ENCODE assay signal across 20 cellular contexts in the genomic region with DNA sequence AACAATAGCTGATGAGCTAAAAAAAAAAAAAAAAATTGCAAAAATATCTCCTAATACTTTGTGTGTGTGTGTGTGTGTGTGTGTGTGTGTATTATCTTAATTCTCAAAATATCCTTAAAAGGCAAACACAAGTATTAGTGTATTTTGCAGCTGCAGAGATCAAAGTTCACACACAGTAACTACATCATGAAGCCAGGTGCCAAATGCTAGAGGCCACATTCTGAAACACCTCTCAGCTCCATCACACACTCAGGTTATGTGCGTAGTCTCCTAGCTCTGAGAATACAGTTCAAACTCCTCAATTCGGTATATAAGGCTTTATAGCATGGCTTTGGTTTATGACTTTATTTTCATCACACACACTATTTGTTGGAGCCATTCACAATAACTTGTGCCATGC. TPM values are rescaled to one million over a fixed set of nuclear protein-coding genes. Genes with fewer than 3 reads are reported as not detected.
A peak's percentile ranks its signal among the peaks of the same experiment; 100 is the strongest.
DNase-seq lines count a peak whose midpoint lies in the region; ATAC-seq, FAIRE-seq and TF ChIP-seq lines count a peak whose summit lies in the region.
"Had no signal": no experiment of that assay in that cellular context is flagged by ENCODE, and none has a peak within 500 bp of the region (broad histone marks: within the 10 kb centered on the region; RNA-seq: fewer than 3 reads in every experiment).

No MANE protein-coding gene starts in this region.

- in situ Hi-C loops in GM12878 (cut with MboI) (no loop called here), transverse colon (cut with MboI; ENCODE audit: low pct_ligation_motif_present in 1 of 4, low pct_unique_long_range_greater_than_20kb in 1 of 4, low sequenced_read_pairs in 3 of 4) (no loop called here)

- no peaks in the 10 kb centered on the region for H3K36me3 ChIP-seq in GM12878 (ENCODE audit: control insufficient read depth in 2 of 2, insufficient read depth in 2 of 2, low read length in 1 of 2)
- no peaks in the 10 kb centered on the region for H3K36me3 ChIP-seq in right lobe of liver
- H3K36me3 ChIP-seq in transverse colon = no peaks in the 10 kb centered on the region
- H3K36me3 ChIP-seq: BE2C, HAP-1 had no signal

- no peaks in the 10 kb centered on the region for H4K20me1 ChIP-seq in GM12878 (ENCODE audit: control insufficient read depth, insufficient read depth)

- no peaks in the 10 kb centered on the region for H3K79me2 ChIP-seq in GM12878 (ENCODE audit: control insufficient read depth, insufficient read depth, low read length)

- TF ChIP-seq CTCF in GM12878 (IDR thresholded peaks at IDR 0.05 in 2 of 3, conservative IDR thresholded peaks at IDR 0.05 in 1 of 3; ENCODE audit: control insufficient read depth in 2 of 3, extremely low read depth in 1 of 3, insufficient read depth in 1 of 3, low read depth in 3 of 3, low read length in 3 of 3) (no peak), right lobe of liver (IDR thresholded peaks at IDR 0.05) (no peak), transverse colon (IDR thresholded peaks at IDR 0.05) (no peak)

- H3K27me3 ChIP-seq in GM12878 (replicated peaks in 1 of 2; ENCODE audit: control insufficient read depth in 2 of 2, insufficient read depth in 2 of 2, low read length in 1 of 2) (no peaks in the 10 kb centered on the region), right lobe of liver (no peaks in the 10 kb centered on the region), transverse colon (no peaks in the 10 kb centered on the region)
- H3K27me3 ChIP-seq: BE2C had no signal

- RAD21 ChIA-PET in GM12878 (lab: Charles Lee; ENCODE audit: unreplicated experiment) = interaction anchor here (0.8 to 1.6 kb wide), 2 partner anchors 17 to 139 kb away, joined by 3 to 4 read pairs; no protein-coding TSS in a partner anchor

- CTCF ChIA-PET in GM12878 (lab: Yijun Ruan, JAX) = interaction anchor here (0.9 kb wide), 1 partner anchor 12 kb away, joined by 5 read pairs; no protein-coding TSS in a partner anchor

- no peak overlapping the region for H3K4me3 ChIP-seq in GM12878
- no peak overlapping the region for H3K4me3 ChIP-seq in right lobe of liver
- no peak overlapping the region for H3K4me3 ChIP-seq in transverse colon
- H3K4me3 ChIP-seq: GM23248, HAP-1 had no signal

- no peaks in the 10 kb centered on the region for H3K9me3 ChIP-seq in GM12878 (replicated peaks; ENCODE audit: control insufficient read depth, insufficient read depth, low read length)
- no peaks in the 10 kb centered on the region for H3K9me3 ChIP-seq in right lobe of liver
- no peaks in the 10 kb centered on the region for H3K9me3 ChIP-seq in transverse colon
- H3K9me3 ChIP-seq: BE2C, HAP-1 had no signal

- no peak overlapping the region for H3K4me2 ChIP-seq in GM12878 (ENCODE audit: control insufficient read depth, insufficient read depth)

- POLR2A ChIA-PET in GM12878 (lab: Charles Lee) = no interaction called here

- SMC1A ChIA-PET in GM12878 (lab: Charles Lee; ENCODE audit: uncharacterized antibody, unreplicated experiment) = interaction anchor here (1.4 to 2.0 kb wide), 3 partner anchors 8 to 18 kb away, joined by 3 to 7 read pairs (median 3); no protein-coding TSS in a partner anchor

- BruUV-seq in GM12878 (replicated peaks; lab: Mats Ljungman, UMichigan) = no TSS peak

- H3K4me1 ChIP-seq in GM12878 (ENCODE audit: control insufficient read depth, insufficient read depth, low read length) = no peaks in the 10 kb centered on the region
- no peaks in the 10 kb centered on the region for H3K4me1 ChIP-seq in right lobe of liver
- peaks cover 0 to 4% (median 0%) of the 10 kb centered on the region in 4 donors for H3K4me1 ChIP-seq in transverse colon
- H3K4me1 ChIP-seq: BE2C had no signal

- H3K9ac ChIP-seq in GM12878 (ENCODE audit: control insufficient read depth, insufficient read depth, low read length) = no peak overlapping the region
- H3K9ac ChIP-seq: GM23248 had no signal

- H2AFZ ChIP-seq in GM12878 (ENCODE audit: control insufficient read depth, low read depth, low read length) = no peak overlapping the region
- H2AFZ ChIP-seq: GM23248 had no signal

- 46% methylated on average over 2 of the region's 2 CpGs for WGBS in GM12878 (ENCODE audit: insufficient coverage, insufficient replicate concordance, low lambda C conversion rate, missing lambda C conversion rate)
- WGBS in right lobe of liver (ENCODE audit: insufficient coverage, low coverage, low lambda C conversion rate, missing lambda C conversion rate) = 32% methylated on average over 2 of the region's 2 CpGs
- WGBS in transverse colon (ENCODE audit: low coverage in 1 of 2), 2 donors = 44 to 58% methylated on average over 1 to 2 of the region's 2 CpGs

- FAIRE-seq in GM12878 (lab: Jason Lieb, UNC) = no peak
- FAIRE-seq: D721Med, G401.6, GM12892, GM18507 had no signal

- no peak for TF ChIP-seq POLR2A in GM12878 (IDR thresholded peaks at IDR 0.05; ENCODE audit: low read depth, low read length)
- TF ChIP-seq POLR2A in right lobe of liver (IDR thresholded peaks at IDR 0.05) = no peak
- no peak for TF ChIP-seq POLR2A in transverse colon (IDR thresholded peaks at IDR 0.05)

- no peak for DNase-seq in GM12878 (ENCODE audit: low read depth, low spot score)
- DNase-seq in left colon = no peak
- peak in 1 of 3 donors; percentile 53 for DNase-seq in right lobe of liver
- DNase-seq in transverse colon = peak; percentile 15
- DNase-seq in Right ventricle myocardium superior = no peak
- DNase-seq in NCI-H2171 treated with DMSO at 0.1 percent for 48 hours (lab: John Stamatoyannopoulos, UW) = no peak
- DNase-seq: 8988T; BE2C; C1 segment of cervical spinal cord; CD4-positive, CD25-positive, alpha-beta regulatory T cell; CD8-positive, alpha-beta memory T cell; COR-L47; DMS153; GM23248 had no signal

- no peak overlapping the region for H3K27ac ChIP-seq in GM12878 (ENCODE audit: control insufficient read depth, insufficient read depth)
- no peak overlapping the region for H3K27ac ChIP-seq in right lobe of liver
- H3K27ac ChIP-seq in transverse colon = peak overlapping the region in 1 of 4 donors; percentile 11
- H3K27ac ChIP-seq: GM23248 had no signal

- ATAC-seq in GM12878 (peak; percentile 37; the same call in 2 of the 3 replicates), left colon (peak; percentile 89), right lobe of liver (peak; percentile 90 to 99 (median 96)), HG03045 (IDR thresholded peaks at IDR 0.05; ENCODE audit: unreplicated experiment) (no peak), Right ventricle myocardium superior (ENCODE audit: poor library complexity) (no peak)

- TF ChIP-seq RAD21 in GM12878 (IDR thresholded peaks at IDR 0.05; ENCODE audit: insufficient read depth, low read depth, low read length) = no peak

- intact Hi-C loops in GM12878 (cut with micrococcal nuclease; ENCODE audit: unreplicated experiment) = no loop called here
- intact Hi-C loops in left colon (cut with DNase I, micrococcal nuclease) = no loop called here
- intact Hi-C loops in right lobe of liver (cut with DNase I) = no loop called here
- intact Hi-C loops in transverse colon (cut with DNase I; ENCODE audit: low total_unique reads) = no loop called here
- intact Hi-C loops in Right ventricle myocardium superior (cut with DNase I) = no loop called here

- no peak for TF ChIP-seq EP300 in GM12878 (IDR thresholded peaks at IDR 0.05; ENCODE audit: borderline replicate concordance in 1 of 2, control insufficient read depth in 1 of 2, low read depth in 2 of 2, low read length in 2 of 2)
- TF ChIP-seq EP300 in transverse colon (IDR thresholded peaks at IDR 0.05; ENCODE audit: low read depth) = no peak

TF ChIP-seq in GM12878, 131 proteins besides CTCF, POLR2A, EP300 and RAD21 (continues in another document):
- no peak for TF ChIP-seq SUPT20H (IDR thresholded peaks at IDR 0.05; ENCODE audit: borderline replicate concordance, control insufficient read depth, low read depth, low read length)
- TF ChIP-seq HDAC6 (IDR thresholded peaks at IDR 0.05; ENCODE audit: unreplicated experiment) = no peak

RNA-seq across cellular contexts. Expression of a gene that starts 33.5 kb away (rescaled TPM):
- total RNA-seq in GM12878 (2013; cell fraction: nucleolus; rRNA removed) = not detected in 2 replicates
- total RNA-seq in GM12878 (2014; rRNA removed) (0.11 TPM in 1 of 2 replicates, not detected in the other), GM12878 (2014; rRNA removed; fragmentation: Illumina TruSeq; extraction: Trizol) (not detected in 2 replicates), GM12878 (2021) (0.15 and 0.16 TPM in 2 replicates), left colon (100 to 1,000 TPM in 1 of 2 donors, 10 to 100 TPM in 1; 91.2 to 143 TPM), right lobe of liver (10 to 100 TPM in 3 of 6 experiments, 1 to 10 TPM in 3; 4.9 to 15.8 (median 10.8) TPM), transverse colon (100 to 1,000 TPM in 3 of 4 donors, 10 to 100 TPM in 1; 16.9 to 146 (median 117) TPM), Right ventricle myocardium superior (23.6 TPM)
- polyA plus RNA-seq in GM12878 (2011; ENCODE audit: low read depth) = not detected
- polyA plus RNA-seq in GM12878 (2011; rRNA removed) (0.86 and 0.91 TPM in 2 replicates), GM12878 (2014; fragmentation: Illumina TruSeq; extraction: Trizol) (0.06 TPM in 1 of 2 replicates, not detected in the other), GM12878 (2014; fragmentation: Nextera tagmentation; extraction: Ambion mirVana) (not detected), GM12878 (2014; rRNA removed) (not detected in 2 replicates), GM12878 (2016; fragmentation: Nextera tagmentation; extraction: Ambion mirVana) (under 1 TPM in 1 of 2 experiments, not detected in 1; 0.12 TPM)
- polyA plus RNA-seq in GM12878 (2011; cell fraction: cytosol; rRNA removed) = 0.39 and 0.47 TPM in 2 replicates
- 0.22 and 0.41 TPM in 2 replicates for polyA plus RNA-seq in GM12878 (2011; cell fraction: nucleus; rRNA removed)
- 0.10 and 0.11 TPM in 2 replicates for polyA plus RNA-seq in GM12878 (2012)
- polyA minus RNA-seq in GM12878 (2011; rRNA and poly(A)+ RNA removed) = 1.2 and 2.2 TPM in 2 replicates
- 0.62 and 1.2 TPM in 2 replicates for polyA minus RNA-seq in GM12878 (2011; cell fraction: cytosol; rRNA and poly(A)+ RNA removed)
- polyA minus RNA-seq in GM12878 (2011; cell fraction: nucleus; rRNA and poly(A)+ RNA removed) = 0.60 and 1.6 TPM in 2 replicates
- polyA plus RNA-seq: CD8-positive, alpha-beta memory T cell had no signal

Comparison
In these comparisons a context has a peak if more than half of its experiments do, and no peak if none do; other contexts are left out.
1. ATAC-seq: peak in GM12878 (single experiment), left colon (single experiment) and right lobe of liver (4 of 4); none in HG03045 (single experiment) and Right ventricle myocardium superior (single experiment).
2. RNA of a gene that starts 33.5 kb away (total RNA-seq): 91.2 to 143 TPM in left colon, 16.9 to 146 TPM in transverse colon, 23.6 TPM in Right ventricle myocardium superior (single experiment) and 4.9 to 15.8 TPM in right lobe of liver; 0.11 to 0.16 TPM in GM12878; every median in the first group is over 4 times any median in the second.